In the genomic region with DNA sequence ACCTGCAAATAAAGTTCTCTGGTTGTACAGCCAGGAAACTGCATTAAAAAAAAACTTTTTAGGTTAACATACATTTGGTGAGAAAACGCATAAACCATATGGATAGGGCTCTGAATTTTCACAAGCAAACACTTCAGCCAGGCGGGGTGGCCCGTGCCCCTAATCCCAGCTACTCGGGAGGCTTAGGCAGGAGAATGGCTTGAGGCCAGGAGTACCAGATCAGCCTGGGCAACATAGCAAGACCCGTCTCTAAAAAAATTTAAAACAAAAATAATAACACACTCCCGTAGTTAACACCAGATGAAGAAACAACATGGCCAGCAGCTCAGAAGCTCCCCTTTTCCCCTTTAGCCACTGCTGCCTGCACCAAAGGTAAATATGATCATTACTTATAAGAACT, we compare ENCODE assay signal across 8 cellular contexts. TPM values are rescaled to one million over a fixed set of nuclear protein-coding genes. Genes with fewer than 3 reads are reported as not detected.
DNase-seq lines count a peak whose midpoint lies in the region; ATAC-seq and TF ChIP-seq lines count a peak whose summit lies in the region.

No MANE protein-coding gene starts in this region.

- no peak overlapping the region for H3K27ac Mint-ChIP-seq in neural progenitor cell

- H3K27ac ChIP-seq in BLaER1, result no peak overlapping the region
- no peak overlapping the region for H3K27ac ChIP-seq in duodenal mucosa (ENCODE audit: low read depth, low read length)
- peak overlapping the region; percentile 86 for H3K27ac ChIP-seq in neural progenitor cell
- no peak overlapping the region for H3K27ac ChIP-seq in aorta (ENCODE audit: low read depth in 1 of 2, low read length in 2 of 2)

- peaks cover 38% of the 10 kb centered on the region for H3K4me1 Mint-ChIP-seq in neural progenitor cell

- peaks cover 15% of the 10 kb centered on the region for H3F3A ChIP-seq in neural progenitor cell (ENCODE audit: low read depth)

- intact Hi-C loops in aorta (cut with DNase I), result loop anchor here (5.0 to 10.0 kb wide), 3 partner anchors 53 to 142 kb away; a partner anchor contains a TSS

- no peaks in the 10 kb centered on the region for H3K27me3 Mint-ChIP-seq in neural progenitor cell (ENCODE audit: insufficient read depth, low read depth)

- H3K4me3 Mint-ChIP-seq in neural progenitor cell, result peak overlapping the region; percentile 92

- peak overlapping the region; percentile 88 for H3K4me2 ChIP-seq in BLaER1
- H3K4me2 ChIP-seq in neural progenitor cell, result peak overlapping the region; percentile 87

- H3K27me3 ChIP-seq in BLaER1, result no peaks in the 10 kb centered on the region
- H3K27me3 ChIP-seq in duodenal mucosa (ENCODE audit: control insufficient read depth in 1 of 2, insufficient read depth in 2 of 2, low read length in 2 of 2), result no peaks in the 10 kb centered on the region
- H3K27me3 ChIP-seq in neural progenitor cell, result no peaks in the 10 kb centered on the region
- no peaks in the 10 kb centered on the region for H3K27me3 ChIP-seq in aorta (ENCODE audit: control insufficient read depth in 1 of 2, insufficient read depth in 2 of 2, low read length in 1 of 2)

- H2AFZ ChIP-seq in neural progenitor cell (replicated peaks), result peak overlapping the region; percentile 77

- ATAC-seq in HG02973 (IDR thresholded peaks at IDR 0.05; ENCODE audit: unreplicated experiment), result no peak
- no peak for ATAC-seq in GM21390 (IDR thresholded peaks at IDR 0.05; ENCODE audit: unreplicated experiment)
- ATAC-seq in aorta (ENCODE audit: low FRiP score), result no peak

- 19 to 28% methylated on average over 6 of the region's 6 CpGs for WGBS in aorta, 2 donors

- peaks cover 7% of the 10 kb centered on the region for H3K36me3 Mint-ChIP-seq in neural progenitor cell

- H3K36me3 ChIP-seq in BLaER1 (peaks cover 10% of the 10 kb centered on the region), duodenal mucosa (ENCODE audit: control insufficient read depth in 1 of 2, insufficient read depth in 2 of 2, low read length in 2 of 2) (peaks cover 6 to 9% of the 10 kb centered on the region in 2 donors), neural progenitor cell (peaks cover 9% of the 10 kb centered on the region), aorta (ENCODE audit: control insufficient read depth in 1 of 2, insufficient read depth in 2 of 2, low read length in 1 of 2) (no peaks in the 10 kb centered on the region)

- H3K4me1 ChIP-seq in BLaER1, result peaks cover 44% of the 10 kb centered on the region
- H3K4me1 ChIP-seq in duodenal mucosa (ENCODE audit: control insufficient read depth in 1 of 2, insufficient read depth in 2 of 2, low read length in 2 of 2), result peaks cover 28 to 36% of the 10 kb centered on the region in 2 donors
- peaks cover 10% of the 10 kb centered on the region for H3K4me1 ChIP-seq in neural progenitor cell
- peaks cover 0 to 7% of the 10 kb centered on the region in 2 donors for H3K4me1 ChIP-seq in aorta (ENCODE audit: control insufficient read depth in 1 of 2, insufficient read depth in 2 of 2, low read length in 2 of 2)

- peaks cover 17% of the 10 kb centered on the region for H4K20me1 ChIP-seq in BLaER1
- H4K20me1 ChIP-seq in neural progenitor cell (ENCODE audit: low read depth), result peaks cover 16% of the 10 kb centered on the region

- H3K9me3 Mint-ChIP-seq in neural progenitor cell, result no peaks in the 10 kb centered on the region

- H3K4me3 ChIP-seq in BLaER1, result peak overlapping the region; percentile 77
- H3K4me3 ChIP-seq in LNCaP clone FGC (ENCODE audit: low read depth, low read length), result peak overlapping the region; percentile 61
- H3K4me3 ChIP-seq in duodenal mucosa (ENCODE audit: low read depth in 1 of 2, low read length in 2 of 2), result peak overlapping the region; percentile 81 to 88
- H3K4me3 ChIP-seq in neural progenitor cell, result peak overlapping the region; percentile 59
- H3K4me3 ChIP-seq in aorta (ENCODE audit: low read length in 2 of 2), result no peak overlapping the region

- H3K9me3 ChIP-seq in BLaER1 (no peaks in the 10 kb centered on the region), duodenal mucosa (ENCODE audit: control insufficient read depth in 1 of 2, low read length in 2 of 2) (no peaks in the 10 kb centered on the region), neural progenitor cell (ENCODE audit: low read depth) (no peaks in the 10 kb centered on the region), aorta (ENCODE audit: control insufficient read depth, low read length) (no peaks in the 10 kb centered on the region)

- peaks cover 27% of the 10 kb centered on the region for H3K79me2 ChIP-seq in neural progenitor cell (ENCODE audit: low read depth)

- H3K9ac ChIP-seq in BLaER1, result peak overlapping the region; percentile 85
- H3K9ac ChIP-seq in duodenal mucosa (ENCODE audit: low read depth in 1 of 2, low read length in 2 of 2), result peak overlapping the region; percentile 73 to 82
- H3K9ac ChIP-seq in neural progenitor cell, result peak overlapping the region; percentile 59

- TF ChIP-seq CTCF in LNCaP clone FGC (IDR thresholded peaks at IDR 0.05; ENCODE audit: control insufficient read depth, extremely low read depth, insufficient read depth) (no peak), neural progenitor cell (IDR thresholded peaks at IDR 0.05) (no peak)

- DNase-seq in LNCaP clone FGC (ENCODE audit: low read depth) (no peak), neural progenitor cell (ENCODE audit: low spot score) (peak; percentile 24), cerebellum (ENCODE audit: low spot score) (no peak), aorta (no peak)

RNA-seq across cellular contexts. Expression of a gene that starts 3.2 kb away (rescaled TPM):
- total RNA-seq in neural progenitor cell (ENCODE audit: low replicate concordance) (467 and 948 TPM in 2 replicates), cerebellum (111 TPM), aorta (1,000 to 10,000 TPM; 1,300 to 1,335 TPM)
- 1,000 to 10,000 TPM; 1,102 to 1,500 TPM for polyA plus RNA-seq in aorta

RNA-seq across cellular contexts. Expression of a gene that starts 23.0 kb away (rescaled TPM):
- total RNA-seq in neural progenitor cell (ENCODE audit: low replicate concordance) (7.6 and 11.4 TPM in 2 replicates), cerebellum (10.1 TPM), aorta (1 to 10 TPM; 4.0 to 7.1 TPM)
- 1 to 10 TPM in 1 of 2 donors, under 1 TPM in 1; 0.50 to 2.6 TPM for polyA plus RNA-seq in aorta

RNA-seq across cellular contexts. Expression of a gene that starts 51.9 kb away (rescaled TPM):
- total RNA-seq in neural progenitor cell (ENCODE audit: low replicate concordance) (23.6 and 26.9 TPM in 2 replicates), cerebellum (12.5 TPM), aorta (1 to 10 TPM; 4.7 to 5.1 TPM)
- polyA plus RNA-seq in aorta, result 10 to 100 TPM in 1 of 2 donors, 1 to 10 TPM in 1; 3.7 to 12.3 TPM

Comparison
In these comparisons a context has a peak if more than half of its experiments do, and no peak if none do; other contexts are left out.
1. H3K4me3 ChIP-seq: peak in BLaER1 (single experiment), LNCaP clone FGC (single experiment), duodenal mucosa (2 of 2) and neural progenitor cell (single experiment); none in aorta (0 of 2).
2. Peak in every context shown above with its lines, with median percentiles within 50 percentile points of each other: H3K9ac ChIP-seq.